Comparison of ENCODE assay signal across 1 cellular context in genomic region chr1:29237906-29238600, GRCh38.
TF ChIP-seq lines count a peak whose summit lies in the region.

No MANE protein-coding gene starts in this region.

TF ChIP-seq in HEK293, 187 proteins besides CTCF, POLR2A, EP300 and RAD21 (continued from another document):
- no peak for TF ChIP-seq INSM2 (tag by site-specific recombination; IDR thresholded peaks at IDR 0.05)
- TF ChIP-seq, protein P1, sequence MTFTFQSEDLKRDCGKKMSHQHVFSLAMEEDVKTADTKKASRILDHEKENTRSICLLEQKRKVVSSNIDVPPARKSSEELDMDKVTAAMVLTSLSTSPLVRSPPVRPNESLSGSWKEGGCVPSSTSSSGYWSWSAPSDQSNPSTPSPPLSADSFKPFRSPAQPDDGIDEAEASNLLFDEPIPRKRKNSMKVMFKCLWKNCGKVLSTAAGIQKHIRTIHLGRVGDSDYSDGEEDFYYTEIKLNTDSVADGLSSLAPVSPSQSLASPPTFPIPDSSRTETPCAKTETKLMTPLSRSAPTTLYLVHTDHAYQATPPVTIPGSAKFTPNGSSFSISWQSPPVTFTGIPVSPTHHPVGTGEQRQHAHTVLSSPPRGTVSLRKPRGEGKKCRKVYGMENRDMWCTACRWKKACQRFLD (tag by site-specific recombination; IDR thresholded peaks at IDR 0.05), result no peak
- no peak for TF ChIP-seq ZNF843 (tag by site-specific recombination; IDR thresholded peaks at IDR 0.05)
- no peak for TF ChIP-seq ZNF404 (tag by site-specific recombination; IDR thresholded peaks at IDR 0.05)
- TF ChIP-seq HOXD13 (CRISPR knock-in tag; IDR thresholded peaks at IDR 0.05; ENCODE audit: borderline replicate concordance), result no peak
- peak; percentile 34; the same call in 1 of the 2 replicates for TF ChIP-seq KLF17 (tag by site-specific recombination; IDR thresholded peaks at IDR 0.05)
- TF ChIP-seq MEIS1 (CRISPR knock-in tag; IDR thresholded peaks at IDR 0.05; ENCODE audit: borderline replicate concordance), result no peak
- TF ChIP-seq ZNF529 (tag by site-specific recombination; IDR thresholded peaks at IDR 0.05; ENCODE audit: insufficient replicate concordance), result no peak
- TF ChIP-seq ZNF37A (tag by site-specific recombination; IDR thresholded peaks at IDR 0.05), result no peak
